In genomic region chr9:70696694-70697335, GRCh38 we compare ENCODE assay signal across 24 cellular contexts.
"Had no signal": no experiment of that assay in that cellular context is flagged by ENCODE, and none has a peak within 500 bp of the region (broad histone marks: within the 10 kb centered on the region; RNA-seq: fewer than 3 reads in every experiment).

No MANE protein-coding gene starts in this region.

- H3K27me3 ChIP-seq: heart right ventricle, left lung, right lobe of liver, spleen, testis, tibial nerve, upper lobe of right lung, vagina had no signal

- H3K4me3 ChIP-seq: coronary artery, heart right ventricle, left lung, lower lobe of right lung, prostate gland, right lobe of liver, spleen, testis, tibial nerve, upper lobe of right lung, vagina had no signal

- H3K27ac ChIP-seq: coronary artery, heart right ventricle, left lung, lower lobe of right lung, parathyroid adenoma, prostate gland, right lobe of liver, spleen, testis, tibial nerve, upper lobe of right lung, vagina had no signal

- H3K4me1 Mint-ChIP-seq: immature natural killer cell; stimulated activated memory B cell treated with anti-CD40 and anti-IgM and Interleukin-4, amounts not matched to agents 10 μg/mL and 1 μg/mL and 100 μg/mL, for 72 hours had no signal

- H3K4me3 Mint-ChIP-seq: endodermal cell; immature natural killer cell; natural killer cell treated with Interleukin-12 subunit alpha and Interleukin-12 subunit beta and Interleukin-15 and Interleukin-18, amount 100 ng/mL, for 72 hours; stimulated activated memory B cell treated with anti-CD40 and anti-IgM and Interleukin-4, amounts not matched to agents 10 μg/mL and 1 μg/mL and 100 μg/mL, for 72 hours; stimulated activated naive CD8-positive, alpha-beta T cell treated with anti-CD3 and anti-CD28 coated beads, Interleukin-15, Interleukin-2, amounts not matched to agents 100 ng/mL and 50 ng/mL, for 24 hours had no signal

- H3K9me3 Mint-ChIP-seq: endodermal cell; immature natural killer cell; natural killer cell treated with Interleukin-12 subunit alpha and Interleukin-12 subunit beta and Interleukin-15 and Interleukin-18, amount 100 ng/mL, for 72 hours; stimulated activated memory B cell treated with anti-CD40 and anti-IgM and Interleukin-4, amounts not matched to agents 10 μg/mL and 1 μg/mL and 100 μg/mL, for 72 hours; stimulated activated naive CD8-positive, alpha-beta T cell treated with anti-CD3 and anti-CD28 coated beads, Interleukin-15, Interleukin-2, amounts not matched to agents 100 ng/mL and 50 ng/mL, for 24 hours had no signal

- H3K9me3 ChIP-seq: heart right ventricle, left lung, lower lobe of right lung, prostate gland, right lobe of liver, spleen, testis, tibial nerve, upper lobe of right lung, vagina had no signal

- ATAC-seq: heart right ventricle; left lung; lower lobe of right lung; natural killer cell treated with Interleukin-12 subunit alpha and Interleukin-12 subunit beta and Interleukin-15 and Interleukin-18, amount 100 ng/mL, for 72 hours; right lobe of liver; stimulated activated memory B cell treated with anti-CD40 and anti-IgM and Interleukin-4, amounts not matched to agents 10 μg/mL and 1 μg/mL and 100 μg/mL, for 72 hours; upper lobe of right lung had no signal

- H3K36me3 ChIP-seq: heart right ventricle, left lung, lower lobe of right lung, prostate gland, right lobe of liver, spleen, upper lobe of right lung, vagina had no signal

- H3K4me1 ChIP-seq: heart right ventricle, left lung, lower lobe of right lung, parathyroid adenoma, prostate gland, right lobe of liver, spleen, tibial nerve, upper lobe of right lung, vagina had no signal

- DNase-seq: effector CD4-positive, alpha-beta T cell; endodermal cell; foreskin melanocyte; heart right ventricle; immature natural killer cell; left lung; lower lobe of right lung; mesenchymal stem cell; midbrain; right lobe of liver; spleen; stimulated activated CD4-positive, alpha-beta T cell treated with anti-CD3 and anti-CD28 coated beads, Interleukin-15, amount 100 ng/mL, for 24 hours; stimulated activated CD4-positive, alpha-beta T cell treated with anti-CD3 and anti-CD28 coated beads, Interleukin-1b, Interleukin-23, amount 100 ng/mL, for 48 hours; stimulated activated CD4-positive, alpha-beta T cell treated with anti-CD3 and anti-CD28 coated beads, Interleukin-4, amount 100 ng/mL, for 24 hours; testis; upper lobe of right lung had no signal

- H3K36me3 Mint-ChIP-seq: immature natural killer cell; natural killer cell treated with Interleukin-12 subunit alpha and Interleukin-12 subunit beta and Interleukin-15 and Interleukin-18, amount 100 ng/mL, for 72 hours; stimulated activated memory B cell treated with anti-CD40 and anti-IgM and Interleukin-4, amounts not matched to agents 10 μg/mL and 1 μg/mL and 100 μg/mL, for 72 hours had no signal

- H3K27ac Mint-ChIP-seq: endodermal cell; immature natural killer cell; natural killer cell treated with Interleukin-12 subunit alpha and Interleukin-12 subunit beta and Interleukin-15 and Interleukin-18, amount 100 ng/mL, for 72 hours; stimulated activated memory B cell treated with anti-CD40 and anti-IgM and Interleukin-4, amounts not matched to agents 10 μg/mL and 1 μg/mL and 100 μg/mL, for 72 hours; stimulated activated naive CD8-positive, alpha-beta T cell treated with anti-CD3 and anti-CD28 coated beads, Interleukin-15, Interleukin-2, amounts not matched to agents 100 ng/mL and 50 ng/mL, for 24 hours had no signal

- H3K9ac ChIP-seq: parathyroid adenoma had no signal
